In the genomic region with DNA sequence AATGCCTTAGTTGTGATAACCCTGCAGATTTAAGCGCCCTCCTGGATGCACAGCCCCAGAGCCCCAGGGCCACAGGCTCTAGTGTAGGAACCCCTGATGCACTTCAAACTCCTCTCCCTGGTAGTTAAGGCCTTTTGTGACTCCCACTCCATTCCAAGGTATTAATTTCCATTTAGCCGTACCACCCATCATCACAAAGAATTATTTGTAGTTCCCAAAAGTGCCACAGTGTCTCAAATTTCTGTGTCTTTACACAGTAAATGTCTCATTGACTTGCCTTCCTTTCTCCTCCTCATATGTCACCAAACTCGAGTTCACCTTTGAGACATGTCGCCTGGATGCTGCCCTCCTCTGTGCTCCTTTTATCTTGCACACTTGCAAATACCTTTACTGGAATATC, we compare ENCODE assay signal across 16 cellular contexts. TPM values are rescaled to one million over a fixed set of nuclear protein-coding genes. Genes with fewer than 3 reads are reported as not detected.
DNase-seq lines count a peak whose midpoint lies in the region; ATAC-seq lines count a peak whose summit lies in the region.
"Had no signal": no experiment of that assay in that cellular context is flagged by ENCODE, and none has a peak within 500 bp of the region (broad histone marks: within the 10 kb centered on the region; RNA-seq: fewer than 3 reads in every experiment).

No MANE protein-coding gene starts in this region.

- H3K36me3 Mint-ChIP-seq in activated naive CD4-positive, alpha-beta T cell treated with anti-CD3 and anti-CD28 coated beads, Interleukin-2, amount 50 U/mL, for 72 hours = peaks cover 8 to 12% of the 10 kb centered on the region in 2 donors
- peaks cover 4% of the 10 kb centered on the region for H3K36me3 Mint-ChIP-seq in T-helper 17 cell (ENCODE audit: low read depth)
- H3K36me3 Mint-ChIP-seq in naive thymus-derived CD8-positive, alpha-beta T cell = peaks cover 0 to 17% (median 16%) of the 10 kb centered on the region in 3 donors
- H3K36me3 Mint-ChIP-seq: IgD-negative memory B cell had no signal

- POLR2A ChIA-PET in naive thymus-derived CD8-positive, alpha-beta T cell (lab: Charles Lee) = no interaction called here

- no peak overlapping the region for H3K4me3 Mint-ChIP-seq in T-helper 17 cell
- H3K4me3 Mint-ChIP-seq in naive thymus-derived CD8-positive, alpha-beta T cell = no peak overlapping the region

- no peaks in the 10 kb centered on the region for H3K9me3 ChIP-seq in T-helper 17 cell (ENCODE audit: control insufficient read depth, low read length, poor library complexity, severe bottlenecking)
- H3K9me3 ChIP-seq: BE2C had no signal

- no peak for DNase-seq in activated naive CD4-positive, alpha-beta T cell treated with anti-CD3 and anti-CD28 coated beads, Interleukin-2, amount 50 U/mL, for 72 hours (ENCODE audit: low spot score in 2 of 2)
- no peak for DNase-seq in activated naive CD4-positive, alpha-beta T cell treated with Interleukin-2 at 50 U/mL for 16 hours
- DNase-seq in T-helper 17 cell (no peak), activated gamma-delta T cell treated with Interleukin-2 at 50 U/mL for 16 hours (no peak), COLO829 (ENCODE audit: low spot score) (no peak)
- DNase-seq in naive thymus-derived CD8-positive, alpha-beta T cell = no peak
- DNase-seq: BE2C, DMS153, EL, NCI-H1417, NCI-H2029, NCI-H510A treated with DMSO at 0.1 percent for 48 hours, SIG-M5 had no signal

- peak overlapping the region; percentile 25 to 26 for H3K27ac Mint-ChIP-seq in activated naive CD4-positive, alpha-beta T cell treated with anti-CD3 and anti-CD28 coated beads, Interleukin-2, amount 50 U/mL, for 72 hours
- peak overlapping the region; percentile 89 for H3K27ac Mint-ChIP-seq in T-helper 17 cell
- H3K27ac Mint-ChIP-seq in naive thymus-derived CD8-positive, alpha-beta T cell = peak overlapping the region in 7 of 10 donors; percentile 1 to 100 (median 28)

- peaks cover 13% of the 10 kb centered on the region for H3K4me1 Mint-ChIP-seq in T-helper 17 cell
- H3K4me1 Mint-ChIP-seq in naive thymus-derived CD8-positive, alpha-beta T cell = peaks cover 10 to 40% (median 21%) of the 10 kb centered on the region in 4 donors

- no peaks in the 10 kb centered on the region for H3K27me3 Mint-ChIP-seq in T-helper 17 cell
- H3K27me3 Mint-ChIP-seq in naive thymus-derived CD8-positive, alpha-beta T cell = no peaks in the 10 kb centered on the region
- H3K27me3 Mint-ChIP-seq: IgD-negative memory B cell had no signal

- no peaks in the 10 kb centered on the region for H3K9me3 Mint-ChIP-seq in activated naive CD4-positive, alpha-beta T cell treated with anti-CD3 and anti-CD28 coated beads, Interleukin-2, amount 50 U/mL, for 72 hours
- H3K9me3 Mint-ChIP-seq in naive thymus-derived CD8-positive, alpha-beta T cell = peaks cover 0 to 5% (median 0%) of the 10 kb centered on the region in 9 donors

- no peak for ATAC-seq in activated naive CD4-positive, alpha-beta T cell treated with anti-CD3 and anti-CD28 coated beads, Interleukin-2, amount 50 U/mL, for 72 hours
- ATAC-seq in T-helper 17 cell = no peak
- ATAC-seq in naive thymus-derived CD8-positive, alpha-beta T cell = no peak
- ATAC-seq in GM21360 (IDR thresholded peaks at IDR 0.05; ENCODE audit: unreplicated experiment) = no peak
- ATAC-seq: HCT116 had no signal

RNA-seq across cellular contexts. Expression of gene PECR, which starts 25.9 kb away (rescaled TPM):
- total RNA-seq in activated naive CD4-positive, alpha-beta T cell treated with anti-CD3 and anti-CD28 coated beads, Interleukin-2, amount 50 U/mL, for 72 hours = 10 to 100 TPM; 25.4 to 34.0 TPM
- 10 to 100 TPM; 16.9 to 18.7 TPM for total RNA-seq in T-helper 17 cell
- 10 to 100 TPM; 15.7 to 20.7 TPM for total RNA-seq in naive thymus-derived CD8-positive, alpha-beta T cell
- 10 to 100 TPM; 25.4 to 33.3 (median 28.6) TPM for polyA plus RNA-seq in naive thymus-derived CD8-positive, alpha-beta T cell

RNA-seq across cellular contexts. Expression of gene TMEM169, which starts 26.1 kb away (rescaled TPM):
- total RNA-seq in activated naive CD4-positive, alpha-beta T cell treated with anti-CD3 and anti-CD28 coated beads, Interleukin-2, amount 50 U/mL, for 72 hours = 1 to 10 TPM; 1.7 to 1.8 TPM
- total RNA-seq in T-helper 17 cell = 1 to 10 TPM; 1.6 to 2.2 TPM
- total RNA-seq in naive thymus-derived CD8-positive, alpha-beta T cell = 1 to 10 TPM; 2.6 to 4.1 TPM
- polyA plus RNA-seq in naive thymus-derived CD8-positive, alpha-beta T cell = 1 to 10 TPM in 2 of 3 donors, under 1 TPM in 1; 0.73 to 2.0 (median 1.8) TPM

RNA-seq across cellular contexts. Expression of gene MREG, which starts 42.3 kb away (rescaled TPM):
- 1 to 10 TPM; 4.9 to 7.3 TPM for total RNA-seq in activated naive CD4-positive, alpha-beta T cell treated with anti-CD3 and anti-CD28 coated beads, Interleukin-2, amount 50 U/mL, for 72 hours
- total RNA-seq in T-helper 17 cell = 1 to 10 TPM; 5.3 to 6.6 TPM
- 1 to 10 TPM; 5.2 to 8.5 TPM for total RNA-seq in naive thymus-derived CD8-positive, alpha-beta T cell
- polyA plus RNA-seq in naive thymus-derived CD8-positive, alpha-beta T cell = 1 to 10 TPM in 2 of 3 donors, under 1 TPM in 1; 0.97 to 3.3 (median 2.7) TPM

RNA-seq across cellular contexts. Expression of gene XRCC5, which starts 53.5 kb away (rescaled TPM):
- total RNA-seq in activated naive CD4-positive, alpha-beta T cell treated with anti-CD3 and anti-CD28 coated beads, Interleukin-2, amount 50 U/mL, for 72 hours = 100 to 1,000 TPM; 487 to 501 TPM
- total RNA-seq in T-helper 17 cell = 100 to 1,000 TPM; 151 to 161 TPM
- total RNA-seq in naive thymus-derived CD8-positive, alpha-beta T cell = 100 to 1,000 TPM; 231 to 245 TPM
- 100 to 1,000 TPM; 311 to 364 (median 348) TPM for polyA plus RNA-seq in naive thymus-derived CD8-positive, alpha-beta T cell

Comparison
In these comparisons a context has a peak if more than half of its experiments do, and no peak if none do; other contexts are left out.
1. H3K27ac Mint-ChIP-seq: peak in every context shown above with its lines; median percentile 89 in T-helper 17 cell; 28 in naive thymus-derived CD8-positive, alpha-beta T cell; 26 in activated naive CD4-positive, alpha-beta T cell treated with anti-CD3 and anti-CD28 coated beads, Interleukin-2, amount 50 U/mL, for 72 hours.